ENCODE assay signal across 25 cellular contexts in genomic region chr17:28536532-28537218, GRCh38. TPM values are rescaled to one million over a fixed set of nuclear protein-coding genes. Genes with fewer than 3 reads are reported as not detected.
"Had no signal": no experiment of that assay in that cellular context is flagged by ENCODE, and none has a peak within 500 bp of the region (broad histone marks: within the 10 kb centered on the region; RNA-seq: fewer than 3 reads in every experiment).

No MANE protein-coding gene starts in this region.

- FAIRE-seq: astrocyte, colon, endothelial cell of umbilical vein, pancreas had no signal

- H3K36me3 ChIP-seq: left lung, pancreas, right atrium auricular region, thyroid gland had no signal

- H3K4me3 ChIP-seq: hepatocyte, left lung, lung, pancreas, psoas muscle, right atrium auricular region, thyroid gland had no signal

- H3K4me1 ChIP-seq: left lung, pancreas, psoas muscle, right atrium auricular region had no signal

- DNase-seq: activated CD4-positive, alpha-beta T cell treated with anti-CD3 and anti-CD28 coated beads for 4 hours; activated CD4-positive, alpha-beta T cell treated with anti-CD3 and anti-CD28 coated beads, Interleukin-2, amount 50 U/mL, for 48 hours; activated CD4-positive, CD25-positive, alpha-beta regulatory T cell; activated CD8-positive, alpha-beta memory T cell treated with anti-CD3 and anti-CD28 coated beads, Interleukin-2, amount 50 U/mL, for 48 hours; activated naive CD4-positive, alpha-beta T cell treated with Interleukin-2 at 50 U/mL for 16 hours; activated naive CD8-positive, alpha-beta T cell treated with anti-CD3 and anti-CD28 coated beads for 36 hours; activated T-cell treated with anti-CD3 and anti-CD28 coated beads, Interleukin-2, amount 50 U/mL, for 4 hours; effector memory CD8-positive, alpha-beta T cell; foreskin melanocyte; glutamatergic neuron; immature natural killer cell; left lung; naive thymus-derived CD8-positive, alpha-beta T cell; pancreas; psoas muscle; stimulated activated CD4-positive, alpha-beta T cell treated with anti-CD3 and anti-CD28 coated beads, Interleukin-12 subunit alpha, Interleukin-12 subunit beta, amount 100 ng/mL, for 4 hours; stimulated activated CD4-positive, alpha-beta T cell treated with anti-CD3 and anti-CD28 coated beads, Interleukin-4, amount 100 ng/mL, for 4 hours; substantia nigra; thyroid gland had no signal

- H3K9me3 ChIP-seq: left lung, pancreas, psoas muscle, right atrium auricular region, thyroid gland had no signal

- H3K27ac ChIP-seq: hepatocyte, left lung, pancreas, psoas muscle, right atrium auricular region, thyroid gland had no signal

- H3K27me3 ChIP-seq: hepatocyte, left lung, pancreas, right atrium auricular region, thyroid gland had no signal

RNA-seq across cellular contexts. Expression of gene FOXN1, which starts 30.5 kb away (rescaled TPM):
- polyA plus RNA-seq: endothelial cell of umbilical vein; immature natural killer cell; naive thymus-derived CD8-positive, alpha-beta T cell; psoas muscle had no signal
